ENCODE assay signal across 22 cellular contexts in genomic region chr15:58583171-58583908, GRCh38.
A peak's percentile ranks its signal among the peaks of the same experiment; 100 is the strongest.
DNase-seq lines count a peak whose midpoint lies in the region; ATAC-seq, FAIRE-seq and TF ChIP-seq lines count a peak whose summit lies in the region.
"Had no signal": no experiment of that assay in that cellular context is flagged by ENCODE, and none has a peak within 500 bp of the region (broad histone marks: within the 10 kb centered on the region; RNA-seq: fewer than 3 reads in every experiment).

No MANE protein-coding gene starts in this region.

- DNase-seq in left ventricle myocardium superior (no peak), heart right ventricle (no peak), frontal cortex (ENCODE audit: low spot score in 2 of 2) (no peak), SW480 (ENCODE audit: low spot score) (no peak)
- DNase-seq in stimulated activated naive B cell treated with anti-CD40 and anti-IgM and Interleukin-4, amounts not matched to agents 10 μg/mL and 1 μg/mL and 100 μg/mL, for 72 hours, result no peak
- DNase-seq: DMS 273 treated with DMSO at 0.1 percent for 48 hours, DND-41, GM23248, IMR-90, Karpas-422, NCI-H1105, NCI-H2081 treated with DMSO at 0.1 percent for 48 hours, NCI-H446 treated with DMSO at 0.1 percent for 48 hours, Peyer's patch, SHP77 treated with DMSO at 0.1 percent for 48 hours, SK-N-SH had no signal

- intact Hi-C loops in left ventricle myocardium superior (cut with micrococcal nuclease), result no loop called here
- intact Hi-C loops in heart right ventricle (cut with DNase I), result no loop called here

- H3K36me3 ChIP-seq in heart right ventricle (no peaks in the 10 kb centered on the region), OCI-LY1 (ENCODE audit: insufficient read depth, low read length) (no peaks in the 10 kb centered on the region)
- H3K36me3 ChIP-seq: HAP-1, Peyer's patch had no signal

- no peak overlapping the region for H3K4me3 Mint-ChIP-seq in stimulated activated naive B cell treated with anti-CD40 and anti-IgM and Interleukin-4, amounts not matched to agents 10 μg/mL and 1 μg/mL and 100 μg/mL, for 72 hours
- H3K4me3 Mint-ChIP-seq: CD14-positive monocyte had no signal

- H3K9me2 ChIP-seq in OCI-LY1 (ENCODE audit: low read depth, low read length), result no peaks in the 10 kb centered on the region
- H3K9me2 ChIP-seq: SK-N-SH had no signal

- H4K20me1 ChIP-seq in OCI-LY1 (ENCODE audit: insufficient read depth, low read length), result no peaks in the 10 kb centered on the region

- no peaks in the 10 kb centered on the region for H3K79me2 ChIP-seq in OCI-LY1 (ENCODE audit: insufficient read depth, low read length)

- H3K4me1 Mint-ChIP-seq in stimulated activated naive B cell treated with anti-CD40 and anti-IgM and Interleukin-4, amounts not matched to agents 10 μg/mL and 1 μg/mL and 100 μg/mL, for 72 hours, result peaks cover 8 to 16% of the 10 kb centered on the region in 2 donors

- peak; percentile 92 for FAIRE-seq in frontal cortex (lab: Jason Lieb, UNC)
- FAIRE-seq: GM19239, HTR-8/SVneo had no signal

- H3K27ac ChIP-seq in heart right ventricle (no peak overlapping the region), OCI-LY1 (ENCODE audit: low read depth, low read length, poor library complexity, severe bottlenecking) (peak overlapping the region; percentile 95)
- H3K27ac ChIP-seq: GM23248, Peyer's patch had no signal

- H3K9ac ChIP-seq in OCI-LY1 (ENCODE audit: low read length), result no peak overlapping the region
- H3K9ac ChIP-seq: GM23248, SK-N-SH had no signal

- no peak overlapping the region for H2AFZ ChIP-seq in OCI-LY1 (ENCODE audit: low read length)
- H2AFZ ChIP-seq: GM23248 had no signal

- peaks cover 0 to 14% (median 0%) of the 10 kb centered on the region in 11 donors for H3K9me3 ChIP-seq in heart right ventricle
- H3K9me3 ChIP-seq in OCI-LY1 (ENCODE audit: low read length), result peaks cover 6% of the 10 kb centered on the region
- H3K9me3 ChIP-seq: HAP-1, Peyer's patch, SK-N-SH had no signal

- no peak overlapping the region for H3K4me3 ChIP-seq in heart right ventricle
- no peak overlapping the region for H3K4me3 ChIP-seq in OCI-LY1 (ENCODE audit: low read depth, low read length, poor library complexity, severe bottlenecking)
- H3K4me3 ChIP-seq: GM23248, HAP-1, Peyer's patch had no signal

- H3K4me1 ChIP-seq in heart right ventricle, result peaks cover 0 to 14% (median 5%) of the 10 kb centered on the region in 9 donors
- peaks cover 45% of the 10 kb centered on the region for H3K4me1 ChIP-seq in OCI-LY1 (ENCODE audit: insufficient read depth, low read length, severe bottlenecking)
- H3K4me1 ChIP-seq: Peyer's patch had no signal

- peaks cover 4 to 5% of the 10 kb centered on the region in 2 donors for H3K9me3 Mint-ChIP-seq in stimulated activated naive B cell treated with anti-CD40 and anti-IgM and Interleukin-4, amounts not matched to agents 10 μg/mL and 1 μg/mL and 100 μg/mL, for 72 hours

- H3F3A ChIP-seq in OCI-LY1 (ENCODE audit: insufficient read depth, low read length), result 0 out of 2 replicates have a peak, but pooled peaks cover 4% of the 10 kb centered on the region

- no peak overlapping the region for H3K27ac Mint-ChIP-seq in stimulated activated naive B cell treated with anti-CD40 and anti-IgM and Interleukin-4, amounts not matched to agents 10 μg/mL and 1 μg/mL and 100 μg/mL, for 72 hours
- H3K27ac Mint-ChIP-seq: CD14-positive monocyte had no signal

- 65 to 77% methylated on average over 3 of the region's 3 CpGs for WGBS in heart right ventricle, 2 donors

- H3K36me3 Mint-ChIP-seq in stimulated activated naive B cell treated with anti-CD40 and anti-IgM and Interleukin-4, amounts not matched to agents 10 μg/mL and 1 μg/mL and 100 μg/mL, for 72 hours, result peaks cover 3 to 5% of the 10 kb centered on the region in 2 donors
- H3K36me3 Mint-ChIP-seq: CD14-positive monocyte had no signal

- no peak overlapping the region for H3K4me2 ChIP-seq in OCI-LY1 (ENCODE audit: low read length)
- H3K4me2 ChIP-seq: SK-N-SH had no signal

- peaks cover 7 to 13% of the 10 kb centered on the region in 2 donors for H3K27me3 Mint-ChIP-seq in stimulated activated naive B cell treated with anti-CD40 and anti-IgM and Interleukin-4, amounts not matched to agents 10 μg/mL and 1 μg/mL and 100 μg/mL, for 72 hours

- H3K27me3 ChIP-seq in heart right ventricle (no peaks in the 10 kb centered on the region), OCI-LY1 (ENCODE audit: insufficient read depth, low read length) (no peaks in the 10 kb centered on the region)
- H3K27me3 ChIP-seq: Peyer's patch had no signal

- ATAC-seq in left ventricle myocardium superior (peak; percentile 38), heart right ventricle (no peak), GM18519 (IDR thresholded peaks at IDR 0.05; ENCODE audit: low FRiP score, unreplicated experiment) (no peak)
- no peak for ATAC-seq in stimulated activated naive B cell treated with anti-CD40 and anti-IgM and Interleukin-4, amounts not matched to agents 10 μg/mL and 1 μg/mL and 100 μg/mL, for 72 hours (replicated peaks)

- no peak for TF ChIP-seq CTCF in heart right ventricle (IDR thresholded peaks at IDR 0.05)
- no peak for TF ChIP-seq CTCF in OCI-LY1 (IDR thresholded peaks at IDR 0.05; ENCODE audit: low read length)
